16 cellular contexts compared by ENCODE assay signal in genomic region chr15:37900286-37901221, GRCh38. TPM values are rescaled to one million over a fixed set of nuclear protein-coding genes. Genes with fewer than 3 reads are reported as not detected.
DNase-seq lines count a peak whose midpoint lies in the region; ATAC-seq and TF ChIP-seq lines count a peak whose summit lies in the region.
"Had no signal": no experiment of that assay in that cellular context is flagged by ENCODE, and none has a peak within 500 bp of the region (broad histone marks: within the 10 kb centered on the region; RNA-seq: fewer than 3 reads in every experiment).

No MANE protein-coding gene starts in this region.

- peaks cover 8% of the 10 kb centered on the region for H3K4me1 Mint-ChIP-seq in WTC11

- H3K27me3 ChIP-seq in A673 (replicated peaks; ENCODE audit: insufficient read depth, low read depth, low read length, poor library complexity), result no peaks in the 10 kb centered on the region
- H3K27me3 ChIP-seq in HAP-1 (ENCODE audit: low read depth), result 0 out of 2 replicates have a peak, but pooled peaks cover 5% of the 10 kb centered on the region

- H3K9me3 ChIP-seq in A673 (ENCODE audit: low read depth, low read length, poor library complexity, severe bottlenecking) (no peaks in the 10 kb centered on the region), HAP-1 (no peaks in the 10 kb centered on the region)
- H3K9me3 ChIP-seq: left ventricle myocardium inferior had no signal

- in situ Hi-C loops in HAP-1 (cut with MboI; ENCODE audit: low sequenced_read_pairs), result no loop called here

- no peaks in the 10 kb centered on the region for H3K4me1 ChIP-seq in A673 (ENCODE audit: insufficient read depth, low read length, poor library complexity, severe bottlenecking)
- H3K4me1 ChIP-seq in HAP-1, result no peaks in the 10 kb centered on the region
- H3K4me1 ChIP-seq: left ventricle myocardium inferior had no signal

- CTCF ChIA-PET in A673 (lab: Charles Lee), result no interaction called here
- CTCF ChIA-PET in WTC11 (lab: Charles Lee), result no interaction called here

- no TSS peak for BruUV-seq in A673 (replicated peaks; lab: Mats Ljungman, UMichigan)

- H3K9me3 Mint-ChIP-seq in WTC11, result no peaks in the 10 kb centered on the region
- H3K9me3 Mint-ChIP-seq: activated T-cell treated with anti-CD3 and anti-CD28 coated beads, Interleukin-2, amount 50 U/mL, for 72 hours had no signal

- H3K27ac Mint-ChIP-seq in WTC11, result no peak overlapping the region
- H3K27ac Mint-ChIP-seq: activated T-cell treated with anti-CD3 and anti-CD28 coated beads, Interleukin-2, amount 50 U/mL, for 72 hours had no signal

- H3K36me3 Mint-ChIP-seq in WTC11, result no peaks in the 10 kb centered on the region

- H3K4me3 Mint-ChIP-seq in WTC11, result no peak overlapping the region
- H3K4me3 Mint-ChIP-seq: activated T-cell treated with anti-CD3 and anti-CD28 coated beads, Interleukin-2, amount 50 U/mL, for 72 hours had no signal

- H3K4me3 ChIP-seq in A673 (ENCODE audit: low read depth, low read length, poor library complexity, severe bottlenecking), result no peak overlapping the region
- H3K4me3 ChIP-seq in HAP-1, result no peak overlapping the region
- H3K4me3 ChIP-seq: left ventricle myocardium inferior had no signal

- H3K36me3 ChIP-seq in A673 (ENCODE audit: insufficient read depth, low read length, poor library complexity, severe bottlenecking) (no peaks in the 10 kb centered on the region), HAP-1 (replicated peaks) (no peaks in the 10 kb centered on the region)
- H3K36me3 ChIP-seq: left ventricle myocardium inferior had no signal

- POLR2A ChIA-PET in A673 (lab: Charles Lee; ENCODE audit: low non-redundant PET) (no interaction called here), WTC11 (lab: Charles Lee) (no interaction called here)

- no peak overlapping the region for H3K27ac ChIP-seq in A673 (ENCODE audit: low read depth, low read length, poor library complexity, severe bottlenecking)
- H3K27ac ChIP-seq: left ventricle myocardium inferior had no signal

- DNase-seq in A673 (ENCODE audit: low spot score), result peak; percentile 14
- DNase-seq in HS-5 (ENCODE audit: low read depth), result peak; percentile 82
- peak; percentile 34 for DNase-seq in astrocyte of the hippocampus (ENCODE audit: low read depth, low spot score)
- DNase-seq in left colon, result no peak
- no peak for DNase-seq in NCI-H1436 (lab: John Stamatoyannopoulos, UW)
- no peak for DNase-seq in WTC11 (ENCODE audit: low spot score)
- no peak for DNase-seq in HAP-1 (ENCODE audit: low spot score in 2 of 2)
- no peak for DNase-seq in NCI-H82 treated with DMSO at 0.1 percent for 48 hours (lab: John Stamatoyannopoulos, UW; ENCODE audit: unreplicated experiment)
- DNase-seq: activated T-cell treated with anti-CD3 and anti-CD28 coated beads, Interleukin-2, amount 50 U/mL, for 72 hours; caudate nucleus; KBM-7; left ventricle myocardium inferior had no signal

- ATAC-seq in left colon, result peak; percentile 77
- no peak for ATAC-seq in WTC11
- ATAC-seq: activated CD4-positive, CD25-positive, alpha-beta regulatory T cell treated with anti-CD3 and anti-CD28 coated beads, Interleukin-2, amount 50 U/mL, for 24 hours; activated T-cell treated with anti-CD3 and anti-CD28 coated beads, Interleukin-2, amount 50 U/mL, for 72 hours; HCT116 had no signal

- no peak for TF ChIP-seq CTCF in A673 (conservative IDR thresholded peaks at IDR 0.05; ENCODE audit: low read depth, low read length)
- TF ChIP-seq CTCF in WTC11 (IDR thresholded peaks at IDR 0.05), result no peak

- intact Hi-C loops in A673 (cut with micrococcal nuclease; ENCODE audit: unreplicated experiment) (no loop called here), left colon (cut with DNase I, micrococcal nuclease) (no loop called here)

- H3K27me3 Mint-ChIP-seq in WTC11 (ENCODE audit: low read depth), result no peaks in the 10 kb centered on the region; the same call in 1 of the 2 replicates

TF ChIP-seq in WTC11, 78 proteins besides CTCF, POLR2A, EP300 and RAD21:
- TF ChIP-seq MYBL2 (CRISPR knock-in tag; IDR thresholded peaks at IDR 0.05) (no peak), CBFB (CRISPR knock-in tag; IDR thresholded peaks at IDR 0.05; ENCODE audit: low read depth) (no peak), ATF2 (CRISPR knock-in tag; IDR thresholded peaks at IDR 0.05; ENCODE audit: borderline replicate concordance, low read depth) (no peak), ATF6 (CRISPR knock-in tag; IDR thresholded peaks at IDR 0.05) (no peak), ZNF232 (CRISPR knock-in tag; IDR thresholded peaks at IDR 0.05) (no peak), E2F4 (CRISPR knock-in tag; IDR thresholded peaks at IDR 0.05; ENCODE audit: borderline replicate concordance, low read depth) (no peak), ERG (CRISPR knock-in tag; IDR thresholded peaks at IDR 0.05) (no peak), NFE2L1 (CRISPR knock-in tag; IDR thresholded peaks at IDR 0.05) (no peak), MXD4 (CRISPR knock-in tag; IDR thresholded peaks at IDR 0.05; ENCODE audit: borderline replicate concordance) (no peak), ZNF121 (CRISPR knock-in tag; IDR thresholded peaks at IDR 0.05) (no peak), NR2C2 (CRISPR knock-in tag; IDR thresholded peaks at IDR 0.05) (no peak)

RNA-seq across cellular contexts. Expression of gene TMCO5A, which starts 33.9 kb away (rescaled TPM):
- total RNA-seq in A673 (2021) (not detected in 2 replicates), left colon (not detected), WTC11 (2021) (not detected in 3 replicates)
- total RNA-seq: activated T-cell treated with anti-CD3 and anti-CD28 coated beads, Interleukin-2, amount 50 U/mL, for 72 hours; fibroblast of lung; left ventricle myocardium inferior; posterior vena cava had no signal

Comparison
In these comparisons a context has a peak if more than half of its experiments do, and no peak if none do; other contexts are left out.
1. DNase-seq: peak in A673 (single experiment), HS-5 (single experiment) and astrocyte of the hippocampus (single experiment); none in left colon (0 of 2), NCI-H1436 (single experiment), WTC11 (single experiment), HAP-1 (0 of 2) and NCI-H82 treated with DMSO at 0.1 percent for 48 hours (single experiment).